Comparison of ENCODE assay signal across 1 cellular context in the genomic region with DNA sequence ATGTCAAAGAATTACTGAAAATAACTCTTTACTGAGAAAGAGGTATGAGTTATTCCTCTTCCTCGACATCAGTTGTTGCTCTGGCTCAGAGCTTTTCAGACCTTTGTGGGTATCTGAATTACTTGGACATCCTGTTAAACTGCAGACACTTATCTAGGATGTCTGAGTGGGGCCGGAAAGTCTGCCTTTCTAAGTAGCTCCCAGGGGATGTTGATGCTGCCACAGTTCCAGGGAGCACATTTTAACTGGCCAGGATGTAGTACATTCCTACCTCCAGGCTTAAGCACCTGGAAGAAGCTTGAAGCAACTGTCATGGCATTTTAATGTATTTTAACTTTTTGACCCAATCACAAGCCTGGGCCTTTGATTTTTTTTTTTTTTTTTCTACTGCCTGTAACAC.
TF ChIP-seq lines count a peak whose summit lies in the region.

No MANE protein-coding gene starts in this region.

TF ChIP-seq in GM23338, 12 proteins besides CTCF, POLR2A, EP300 and RAD21 (continued from another document):
- TF ChIP-seq EZH2 (IDR thresholded peaks at IDR 0.05; ENCODE audit: low read depth, unreplicated experiment): no peak
